14 cellular contexts compared by ENCODE assay signal in genomic region chr1:154304664-154305337, GRCh38. TPM values are rescaled to one million over a fixed set of nuclear protein-coding genes. Genes with fewer than 3 reads are reported as not detected.
DNase-seq lines count a peak whose midpoint lies in the region; ATAC-seq and TF ChIP-seq lines count a peak whose summit lies in the region.
"Had no signal": no experiment of that assay in that cellular context is flagged by ENCODE, and none has a peak within 500 bp of the region (broad histone marks: within the 10 kb centered on the region; RNA-seq: fewer than 3 reads in every experiment).

No MANE protein-coding gene starts in this region.

- no peaks in the 10 kb centered on the region for H3K9me3 ChIP-seq in osteoblast (ENCODE audit: low read depth, low read length)

- peaks cover 22% of the 10 kb centered on the region for H3K4me1 ChIP-seq in osteoblast (ENCODE audit: insufficient read depth, low read length)

- H3K27me3 ChIP-seq in GM06990 (replicated peaks; ENCODE audit: control insufficient read depth, insufficient read depth, low read length) (no peaks in the 10 kb centered on the region), osteoblast (ENCODE audit: insufficient read depth, low read length) (no peaks in the 10 kb centered on the region)

- H3K27ac Mint-ChIP-seq in Calu3 (ENCODE audit: unreplicated experiment), result no peak overlapping the region
- H3K27ac Mint-ChIP-seq: brain had no signal

- no peaks in the 10 kb centered on the region for H3K79me2 ChIP-seq in osteoblast (ENCODE audit: insufficient read depth, low read length)

- no peaks in the 10 kb centered on the region for H3K9me3 Mint-ChIP-seq in Calu3 (ENCODE audit: low read depth, unreplicated experiment)

- no peak overlapping the region for H2AFZ ChIP-seq in osteoblast (ENCODE audit: low read length)

- no peaks in the 10 kb centered on the region for H3K36me3 ChIP-seq in GM06990 (ENCODE audit: control insufficient read depth, insufficient read depth, low read length)
- H3K36me3 ChIP-seq in osteoblast (ENCODE audit: insufficient read depth, low read length), result no peaks in the 10 kb centered on the region

- intact Hi-C loops in Calu3 (cut with micrococcal nuclease; ENCODE audit: unreplicated experiment), result no loop called here

- peak; percentile 74 for ATAC-seq in HG02610 (IDR thresholded peaks at IDR 0.05; ENCODE audit: unreplicated experiment)
- ATAC-seq: sciatic nerve had no signal

- H3K4me3 Mint-ChIP-seq in Calu3 (ENCODE audit: low read depth, unreplicated experiment), result no peak overlapping the region
- H3K4me3 Mint-ChIP-seq: brain had no signal

- no TSS peak for BruUV-seq in Calu3 (replicated peaks; lab: Mats Ljungman, UMichigan)

- no peaks in the 10 kb centered on the region for H4K20me1 ChIP-seq in osteoblast (ENCODE audit: insufficient read depth, low read length)

- CTCF ChIA-PET in Calu3 (lab: Charles Lee), result interaction anchor here (0.6 kb wide), 1 partner anchor 8 kb away, joined by 3 read pairs; no protein-coding TSS in a partner anchor

- DNase-seq in GM06990 (ENCODE audit: extremely low read depth, insufficient read length) (peak; percentile 41), osteoblast (ENCODE audit: insufficient read length, low spot score, missing footprints) (peak; percentile 74), Calu3 (no peak), cerebellar cortex (ENCODE audit: low spot score) (no peak), SIG-M5 (lab: John Stamatoyannopoulos, UW) (no peak), occipital lobe (lab: John Stamatoyannopoulos, UW) (no peak)
- peak; percentile 73 for DNase-seq in activated CD8-positive, alpha-beta memory T cell treated with anti-CD3 and anti-CD28 coated beads, Interleukin-2, amount 50 U/mL, for 48 hours
- DNase-seq: activated CD4-positive, CD25-positive, alpha-beta regulatory T cell; NCI-H69 had no signal

- H3K4me3 ChIP-seq in GM06990 (replicated peaks; ENCODE audit: low read depth, low read length) (no peak overlapping the region), osteoblast (ENCODE audit: insufficient read depth, low read length) (no peak overlapping the region)
- H3K4me3 ChIP-seq: SK-N-MC had no signal

- H3K27ac ChIP-seq in osteoblast (ENCODE audit: low read depth, low read length), result no peak overlapping the region
- H3K27ac ChIP-seq: epithelial cell of prostate, SK-N-MC had no signal

- no peaks in the 10 kb centered on the region for H3K4me1 Mint-ChIP-seq in Calu3 (ENCODE audit: low read depth, unreplicated experiment)
- H3K4me1 Mint-ChIP-seq: brain had no signal

- no peaks in the 10 kb centered on the region for H3K36me3 Mint-ChIP-seq in Calu3 (ENCODE audit: insufficient read depth, unreplicated experiment)
- H3K36me3 Mint-ChIP-seq: brain had no signal

- peaks cover 18% of the 10 kb centered on the region for H3K27me3 Mint-ChIP-seq in Calu3 (ENCODE audit: unreplicated experiment)

- no peak overlapping the region for H3K4me2 ChIP-seq in osteoblast (ENCODE audit: insufficient read depth, low read length)

- TF ChIP-seq CTCF in GM06990 (IDR thresholded peaks at IDR 0.05; ENCODE audit: insufficient read depth, low read length, poor library complexity, severe bottlenecking) (no peak), osteoblast (IDR thresholded peaks at IDR 0.05; ENCODE audit: extremely low read depth, low read depth, low read length) (no peak), Calu3 (IDR thresholded peaks at IDR 0.05; ENCODE audit: unreplicated experiment) (no peak)

RNA-seq across cellular contexts. Expression of gene AQP10, which starts 16.1 kb away (rescaled TPM):
- total RNA-seq in osteoblast (not detected in 2 replicates), Calu3 (2022) (not detected in 2 replicates), occipital lobe (not detected)
- total RNA-seq: sciatic nerve had no signal

RNA-seq across cellular contexts. Expression of gene ATP8B2, which starts 20.5 kb away (rescaled TPM):
- 146 and 162 TPM in 2 replicates for total RNA-seq in osteoblast
- 9.1 and 9.9 TPM in 2 replicates for total RNA-seq in Calu3 (2022)
- 28.5 TPM for total RNA-seq in occipital lobe

RNA-seq across cellular contexts. Expression of gene HAX1, which starts 32.4 kb away (rescaled TPM):
- 149 and 152 TPM in 2 replicates for total RNA-seq in osteoblast
- 112 and 129 TPM in 2 replicates for total RNA-seq in Calu3 (2022)
- 57.7 TPM for total RNA-seq in occipital lobe

Comparison
In these comparisons a context has a peak if more than half of its experiments do, and no peak if none do; other contexts are left out.
1. DNase-seq: peak in GM06990 (single experiment), activated CD8-positive, alpha-beta memory T cell treated with anti-CD3 and anti-CD28 coated beads, Interleukin-2, amount 50 U/mL, for 48 hours (single experiment) and osteoblast (single experiment); none in Calu3 (single experiment), cerebellar cortex (single experiment), SIG-M5 (single experiment) and occipital lobe (single experiment).